ENCODE assay signal across 15 cellular contexts in the genomic region with DNA sequence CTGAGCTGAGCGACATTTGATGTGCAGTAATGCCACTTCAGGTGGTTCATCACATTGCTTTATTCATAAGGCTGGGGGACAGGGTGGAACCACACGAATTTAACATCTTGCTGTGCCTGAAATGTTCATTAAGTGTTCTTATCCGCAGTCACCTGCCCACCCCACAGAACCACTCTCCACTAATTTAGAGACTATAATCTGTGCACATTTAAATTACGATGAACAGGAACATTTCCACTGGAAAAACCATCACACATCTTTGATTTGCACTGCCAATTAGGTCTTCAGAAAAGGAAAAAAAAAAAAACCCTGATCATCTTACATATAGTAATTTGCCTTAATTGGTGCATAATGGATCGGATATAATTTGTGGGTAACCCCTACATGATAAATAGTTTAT. TPM values are rescaled to one million over a fixed set of nuclear protein-coding genes. Genes with fewer than 3 reads are reported as not detected.
DNase-seq lines count a peak whose midpoint lies in the region; ATAC-seq and TF ChIP-seq lines count a peak whose summit lies in the region.
"Had no signal": no experiment of that assay in that cellular context is flagged by ENCODE, and none has a peak within 500 bp of the region (broad histone marks: within the 10 kb centered on the region; RNA-seq: fewer than 3 reads in every experiment).

No MANE protein-coding gene starts in this region.

- peak overlapping the region; percentile 47; the same call in 1 of the 2 replicates for H3K4me2 ChIP-seq in MM.1S (ENCODE audit: low read depth, low read length)

- H3K4me3 ChIP-seq in MM.1S (ENCODE audit: low read length), result no peak overlapping the region
- H3K4me3 ChIP-seq in retinal pigment epithelial cell (ENCODE audit: low read length), result peak overlapping the region; percentile 26
- H3K4me3 ChIP-seq in uterus, result no peak overlapping the region

- peaks cover 21% of the 10 kb centered on the region; the same call in 1 of the 2 replicates for H3K4me1 ChIP-seq in MM.1S (ENCODE audit: low read length)
- H3K4me1 ChIP-seq in uterus, result no peaks in the 10 kb centered on the region

- peaks cover 11% of the 10 kb centered on the region for H3F3A ChIP-seq in MM.1S (ENCODE audit: insufficient read depth, low read length)

- intact Hi-C loops in uterus (cut with DNase I; ENCODE audit: low total_unique reads), result no loop called here

- no peak overlapping the region for H2AFZ ChIP-seq in MM.1S (ENCODE audit: low read length)

- no peak for DNase-seq in activated T-cell treated with anti-CD3 and anti-CD28 coated beads, Interleukin-2, amount 50 U/mL, for 72 hours
- DNase-seq in activated T-cell treated with anti-CD3 and anti-CD28 coated beads, Interleukin-2, amount 50 U/mL, for 48 hours, result no peak
- DNase-seq in MM.1S (no peak), chondrocyte (ENCODE audit: low spot score) (no peak), retinal pigment epithelial cell (ENCODE audit: low read depth) (no peak), uterus (no peak), NCI-H2171 (lab: John Stamatoyannopoulos, UW) (no peak), omental fat pad (ENCODE audit: low spot score) (no peak)
- DNase-seq: AML-193, endodermal cell, GDM1, NCI-H1417, sigmoid colon, upper lobe of left lung had no signal

- TF ChIP-seq POLR2A in uterus (IDR thresholded peaks at IDR 0.05), result no peak

- no peaks in the 10 kb centered on the region for H3K27me3 Mint-ChIP-seq in activated T-cell treated with anti-CD3 and anti-CD28 coated beads, Interleukin-2, amount 50 U/mL, for 72 hours (ENCODE audit: low read depth)
- no peaks in the 10 kb centered on the region for H3K27me3 Mint-ChIP-seq in chondrocyte (ENCODE audit: low read depth)

- H3K36me3 ChIP-seq in MM.1S (replicated peaks; ENCODE audit: insufficient read depth, low read length) (0 out of 2 replicates have a peak, but pooled peaks cover 7% of the 10 kb centered on the region), uterus (no peaks in the 10 kb centered on the region)
- H3K36me3 ChIP-seq: sigmoid colon, upper lobe of left lung had no signal

- no peak overlapping the region for H3K9ac ChIP-seq in MM.1S (ENCODE audit: low read length)

- no peak overlapping the region for H3K27ac Mint-ChIP-seq in activated T-cell treated with anti-CD3 and anti-CD28 coated beads, Interleukin-2, amount 50 U/mL, for 72 hours
- H3K27ac Mint-ChIP-seq in chondrocyte (ENCODE audit: unreplicated experiment), result peak overlapping the region; percentile 34
- H3K27ac Mint-ChIP-seq: endodermal cell, mesothelial cell of epicardium had no signal

- 0 out of 2 replicates have a peak, but pooled peaks cover 4% of the 10 kb centered on the region for H4K20me1 ChIP-seq in MM.1S (ENCODE audit: insufficient read depth, low read length)

- no peak for ATAC-seq in activated T-cell treated with anti-CD3 and anti-CD28 coated beads, Interleukin-2, amount 50 U/mL, for 72 hours (replicated peaks in 1 of 2)
- ATAC-seq in omental fat pad (ENCODE audit: low FRiP score), result no peak

- H3K36me3 Mint-ChIP-seq in activated T-cell treated with anti-CD3 and anti-CD28 coated beads, Interleukin-2, amount 50 U/mL, for 72 hours (ENCODE audit: insufficient read depth in 2 of 2), result peaks cover 0 to 3% of the 10 kb centered on the region in 2 donors
- H3K36me3 Mint-ChIP-seq in chondrocyte (ENCODE audit: low read depth), result no peaks in the 10 kb centered on the region

- TF ChIP-seq CTCF in MM.1S (IDR thresholded peaks at IDR 0.05; ENCODE audit: low read length) (no peak), chondrocyte (IDR thresholded peaks at IDR 0.05) (no peak), retinal pigment epithelial cell (conservative IDR thresholded peaks at IDR 0.05; ENCODE audit: low read depth, low read length) (no peak), uterus (IDR thresholded peaks at IDR 0.05) (no peak), omental fat pad (IDR thresholded peaks at IDR 0.05) (no peak)

- no peaks in the 10 kb centered on the region for H3K9me3 Mint-ChIP-seq in activated T-cell treated with anti-CD3 and anti-CD28 coated beads, Interleukin-2, amount 50 U/mL, for 72 hours
- no peaks in the 10 kb centered on the region for H3K9me3 Mint-ChIP-seq in chondrocyte (ENCODE audit: low read depth)
- H3K9me3 Mint-ChIP-seq: endodermal cell, mesothelial cell of epicardium had no signal

- H3K27ac ChIP-seq in MM.1S (ENCODE audit: low read length), result no peak overlapping the region
- H3K27ac ChIP-seq in uterus, result no peak overlapping the region

- H3K27me3 ChIP-seq in MM.1S (replicated peaks; ENCODE audit: insufficient read depth, low read length) (no peaks in the 10 kb centered on the region), uterus (no peaks in the 10 kb centered on the region)
- H3K27me3 ChIP-seq: sigmoid colon, upper lobe of left lung had no signal

- peaks cover 87% of the 10 kb centered on the region for H3K4me1 Mint-ChIP-seq in activated T-cell treated with anti-CD3 and anti-CD28 coated beads, Interleukin-2, amount 50 U/mL, for 72 hours (ENCODE audit: low read depth)
- H3K4me1 Mint-ChIP-seq in chondrocyte (ENCODE audit: low read depth), result peaks cover 39% of the 10 kb centered on the region

- H3K4me3 Mint-ChIP-seq in activated T-cell treated with anti-CD3 and anti-CD28 coated beads, Interleukin-2, amount 50 U/mL, for 72 hours, result peak overlapping the region; percentile 55 to 92
- H3K4me3 Mint-ChIP-seq in chondrocyte (ENCODE audit: unreplicated experiment), result no peak overlapping the region

- peaks cover 60% of the 10 kb centered on the region for H3K79me2 ChIP-seq in MM.1S (ENCODE audit: low read length)

- no peaks in the 10 kb centered on the region for H3K9me3 ChIP-seq in MM.1S (replicated peaks; ENCODE audit: insufficient read depth, low read length)
- H3K9me3 ChIP-seq in uterus, result no peaks in the 10 kb centered on the region
- H3K9me3 ChIP-seq: sigmoid colon, upper lobe of left lung had no signal

- no peaks in the 10 kb centered on the region for H3K9me2 ChIP-seq in MM.1S (replicated peaks; ENCODE audit: insufficient read depth, low read length)

RNA-seq across cellular contexts. Expression of a gene that starts 2.3 kb away (rescaled TPM):
- 10 to 100 TPM; 35.1 to 49.1 TPM for total RNA-seq in activated T-cell treated with anti-CD3 and anti-CD28 coated beads, Interleukin-2, amount 50 U/mL, for 72 hours
- total RNA-seq in chondrocyte (10.5 to 16.6 TPM (median 13.3 TPM) in 3 replicates), uterus (10 to 100 TPM; 12.6 to 61.7 (median 18.5) TPM), omental fat pad (10 to 100 TPM in 2 of 4 donors, 1 to 10 TPM in 2; 8.2 to 20.0 (median 10.6) TPM)
